8 cellular contexts compared by ENCODE assay signal in the genomic region with DNA sequence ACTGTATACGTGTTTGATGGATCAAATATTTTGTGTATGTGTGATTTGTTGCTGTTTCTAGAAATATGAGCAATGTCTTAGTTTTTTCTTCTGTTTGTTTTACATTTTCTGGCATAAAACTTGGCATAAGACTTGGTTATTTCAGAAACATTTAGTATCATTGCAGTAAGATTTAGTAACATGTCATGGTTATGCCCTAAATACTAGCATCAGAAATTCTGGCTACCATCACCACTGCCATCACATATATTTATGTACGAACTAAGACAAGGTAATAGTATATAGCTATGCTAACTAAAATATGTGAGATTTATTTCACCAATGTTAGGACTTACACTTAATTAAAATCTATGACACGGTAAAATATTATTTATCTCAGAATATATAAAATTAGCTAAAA. TPM values are rescaled to one million over a fixed set of nuclear protein-coding genes. Genes with fewer than 3 reads are reported as not detected.
"Had no signal": no experiment of that assay in that cellular context is flagged by ENCODE, and none has a peak within 500 bp of the region (broad histone marks: within the 10 kb centered on the region; RNA-seq: fewer than 3 reads in every experiment).

No MANE protein-coding gene starts in this region.

- H3K36me3 Mint-ChIP-seq: IgD-negative memory B cell had no signal

- H3K9me3 Mint-ChIP-seq: HFFc6 had no signal

- H3K4me1 ChIP-seq: HAP-1 had no signal

- H3K4me3 ChIP-seq: HAP-1 had no signal

- ATAC-seq: HCT116 had no signal

- DNase-seq: GOT3, H7, HFFc6, KBM-7 had no signal

- H3K9me3 ChIP-seq: HAP-1 had no signal

- H3K36me3 ChIP-seq: HAP-1 had no signal

- H3K27me3 Mint-ChIP-seq: IgD-negative memory B cell had no signal

- H3K4me3 Mint-ChIP-seq: HFFc6, IgD-negative memory B cell had no signal

- H3K27ac ChIP-seq: KMS-11 had no signal

- H3K9ac ChIP-seq: KMS-11 had no signal

- H3K27ac Mint-ChIP-seq: HFFc6, IgD-negative memory B cell had no signal

RNA-seq across cellular contexts. Expression of a gene that starts 10.3 kb away (rescaled TPM):
- polyA plus RNA-seq: IgD-negative memory B cell had no signal
